Comparison of ENCODE assay signal across 8 cellular contexts in genomic region chr12:70049596-70050360, GRCh38.
DNase-seq lines count a peak whose midpoint lies in the region; ATAC-seq and TF ChIP-seq lines count a peak whose summit lies in the region.

No MANE protein-coding gene starts in this region.

- WGBS in body of pancreas, 2 donors: 56 to 65% methylated on average over 5 of the region's 5 CpGs

- POLR2A ChIA-PET in A673 (lab: Charles Lee; ENCODE audit: low non-redundant PET): no interaction called here

- no peaks in the 10 kb centered on the region for H3K36me3 Mint-ChIP-seq in activated naive CD4-positive, alpha-beta T cell treated with anti-CD3 and anti-CD28 coated beads, Interleukin-2, amount 10 ng/mL, durations not matched to agents 7 days and 5 days

- H3K27ac ChIP-seq in body of pancreas: no peak overlapping the region
- no peak overlapping the region for H3K27ac ChIP-seq in A673 (ENCODE audit: low read depth, low read length, poor library complexity, severe bottlenecking)

- TF ChIP-seq EP300 in Ishikawa (IDR thresholded peaks at IDR 0.05; ENCODE audit: borderline replicate concordance): peak; percentile 51; the same call in 1 of the 2 replicates

- BruUV-seq in A673 (replicated peaks; lab: Mats Ljungman, UMichigan): no TSS peak

- H3K27me3 ChIP-seq in body of pancreas (no peaks in the 10 kb centered on the region), A673 (replicated peaks; ENCODE audit: insufficient read depth, low read depth, low read length, poor library complexity) (no peaks in the 10 kb centered on the region)

- intact Hi-C loops in body of pancreas (cut with DNase I) (no loop called here), A673 (cut with micrococcal nuclease; ENCODE audit: unreplicated experiment) (no loop called here)

- ATAC-seq in GM18505 (IDR thresholded peaks at IDR 0.05; ENCODE audit: unreplicated experiment) (peak; percentile 92), GM21529 (IDR thresholded peaks at IDR 0.05; ENCODE audit: unreplicated experiment) (peak; percentile 87), esophagus mucosa (peak; percentile 88), body of pancreas (no peak)

- CTCF ChIA-PET in A673 (lab: Charles Lee): no interaction called here
- CTCF ChIA-PET in activated naive CD4-positive, alpha-beta T cell treated with anti-CD3 and anti-CD28 coated beads, Interleukin-2, amount 10 ng/mL, durations not matched to agents 7 days and 5 days (lab: Charles Lee): no interaction called here

- H3K4me1 Mint-ChIP-seq in activated naive CD4-positive, alpha-beta T cell treated with anti-CD3 and anti-CD28 coated beads, Interleukin-2, amount 10 ng/mL, durations not matched to agents 7 days and 5 days: peaks cover 4% of the 10 kb centered on the region

- TF ChIP-seq CTCF in body of pancreas (IDR thresholded peaks at IDR 0.05): no peak
- TF ChIP-seq CTCF in A673 (conservative IDR thresholded peaks at IDR 0.05; ENCODE audit: low read depth, low read length): no peak

- H3K27me3 Mint-ChIP-seq in activated naive CD4-positive, alpha-beta T cell treated with anti-CD3 and anti-CD28 coated beads, Interleukin-2, amount 10 ng/mL, durations not matched to agents 7 days and 5 days: no peaks in the 10 kb centered on the region

- H3K4me3 Mint-ChIP-seq in activated naive CD4-positive, alpha-beta T cell treated with anti-CD3 and anti-CD28 coated beads, Interleukin-2, amount 10 ng/mL, durations not matched to agents 7 days and 5 days: no peak overlapping the region

- H3K27ac Mint-ChIP-seq in activated naive CD4-positive, alpha-beta T cell treated with anti-CD3 and anti-CD28 coated beads, Interleukin-2, amount 10 ng/mL, durations not matched to agents 7 days and 5 days: no peak overlapping the region

- H3K36me3 ChIP-seq in body of pancreas (replicated peaks in 1 of 2; ENCODE audit: insufficient read depth in 1 of 2, low read depth in 2 of 2): no peaks in the 10 kb centered on the region
- H3K36me3 ChIP-seq in A673 (ENCODE audit: insufficient read depth, low read length, poor library complexity, severe bottlenecking): no peaks in the 10 kb centered on the region

- H3K9me3 Mint-ChIP-seq in activated naive CD4-positive, alpha-beta T cell treated with anti-CD3 and anti-CD28 coated beads, Interleukin-2, amount 10 ng/mL, durations not matched to agents 7 days and 5 days: no peaks in the 10 kb centered on the region

- TF ChIP-seq RAD21 in Ishikawa (IDR thresholded peaks at IDR 0.05; ENCODE audit: low read depth): no peak; the same call in 1 of the 2 replicates

- H3K4me3 ChIP-seq in body of pancreas (no peak overlapping the region), A673 (ENCODE audit: low read depth, low read length, poor library complexity, severe bottlenecking) (no peak overlapping the region)

- H3K4me1 ChIP-seq in body of pancreas (no peaks in the 10 kb centered on the region), A673 (ENCODE audit: insufficient read depth, low read length, poor library complexity, severe bottlenecking) (peaks cover 14% of the 10 kb centered on the region)

- TF ChIP-seq POLR2A in GM18505 (IDR thresholded peaks at IDR 0.05; ENCODE audit: borderline replicate concordance, extremely low read depth, insufficient read depth, insufficient read length) (no peak), body of pancreas (IDR thresholded peaks at IDR 0.05) (no peak)

- DNase-seq in NCI-H2227 (lab: John Stamatoyannopoulos, UW; ENCODE audit: unreplicated experiment) (no peak), body of pancreas (no peak), A673 (ENCODE audit: low spot score) (no peak)
- DNase-seq in activated naive CD4-positive, alpha-beta T cell treated with anti-CD3 and anti-CD28 coated beads, Interleukin-2, amount 10 ng/mL, durations not matched to agents 7 days and 5 days: no peak

- no peaks in the 10 kb centered on the region for H3K9me3 ChIP-seq in body of pancreas
- no peaks in the 10 kb centered on the region for H3K9me3 ChIP-seq in A673 (ENCODE audit: low read depth, low read length, poor library complexity, severe bottlenecking)

TF ChIP-seq in Ishikawa, 13 proteins besides CTCF, POLR2A, EP300 and RAD21:
- no peak; the same call in 1 of the 2 replicates for TF ChIP-seq YY1 (IDR thresholded peaks at IDR 0.05; ENCODE audit: low read depth)
- TF ChIP-seq TCF12 (IDR thresholded peaks at IDR 0.05; ENCODE audit: low read depth): peak; percentile 59; the same call in 1 of the 2 replicates
- no peak for TF ChIP-seq EGR1 (IDR thresholded peaks at IDR 0.05)
- peak; percentile 23; the same call in 1 of the 2 replicates for TF ChIP-seq MAX (IDR thresholded peaks at IDR 0.05)
- TF ChIP-seq CREB1 (IDR thresholded peaks at IDR 0.05; ENCODE audit: low read depth): peak; percentile 8; the same call in 1 of the 2 replicates
- no peak for TF ChIP-seq USF1 (IDR thresholded peaks at IDR 0.05)
- TF ChIP-seq FOXM1 (IDR thresholded peaks at IDR 0.05; ENCODE audit: borderline replicate concordance, low read depth): peak; percentile 61; the same call in 1 of the 2 replicates
- TF ChIP-seq REST (IDR thresholded peaks at IDR 0.05; ENCODE audit: low read depth): no peak
- no peak for TF ChIP-seq TAF1 (IDR thresholded peaks at IDR 0.05; ENCODE audit: low read depth)
- peak; percentile 51 for TF ChIP-seq CEBPB (IDR thresholded peaks at IDR 0.05)
- peak; percentile 39 for TF ChIP-seq TEAD4 (IDR thresholded peaks at IDR 0.05)
- TF ChIP-seq ZBTB7A (IDR thresholded peaks at IDR 0.05; ENCODE audit: low read depth): no peak
- peak; percentile 41; the same call in 1 of the 2 replicates for TF ChIP-seq NFIC (IDR thresholded peaks at IDR 0.05)
